In genomic region chr10:93437000-93437945, GRCh38 we compare ENCODE assay signal across 9 cellular contexts. TPM values are rescaled to one million over a fixed set of nuclear protein-coding genes. Genes with fewer than 3 reads are reported as not detected.
DNase-seq lines count a peak whose midpoint lies in the region; ATAC-seq, FAIRE-seq and TF ChIP-seq lines count a peak whose summit lies in the region.
"Had no signal": no experiment of that assay in that cellular context is flagged by ENCODE, and none has a peak within 500 bp of the region (broad histone marks: within the 10 kb centered on the region; RNA-seq: fewer than 3 reads in every experiment).

No MANE protein-coding gene starts in this region.

- peaks cover 49% of the 10 kb centered on the region for H3K36me3 ChIP-seq in MG63
- no peaks in the 10 kb centered on the region for H3K36me3 ChIP-seq in subcutaneous abdominal adipose tissue (ENCODE audit: control insufficient read depth in 5 of 5, insufficient read depth in 5 of 5, low read length in 5 of 5)

- H3K9me3 ChIP-seq in A549 (no peaks in the 10 kb centered on the region), MG63 (no peaks in the 10 kb centered on the region), subcutaneous abdominal adipose tissue (ENCODE audit: control insufficient read depth in 5 of 5, low read length in 5 of 5) (no peaks in the 10 kb centered on the region)

- 12% methylated on average over 17 of the region's 18 CpGs for WGBS in A549 (ENCODE audit: missing lambda C conversion rate)

- H3K36me3 Mint-ChIP-seq in chondrocyte (ENCODE audit: low read depth): peaks cover 8% of the 10 kb centered on the region
- peaks cover 2% of the 10 kb centered on the region for H3K36me3 Mint-ChIP-seq in activated T-cell treated with anti-CD3 and anti-CD28 coated beads, Interleukin-2, amount 50 U/mL, for 24 hours (ENCODE audit: low read depth)
- H3K36me3 Mint-ChIP-seq: CD4-positive, CD25-positive, alpha-beta regulatory T cell had no signal

- TF ChIP-seq POLR2A in A549 (IDR thresholded peaks at IDR 0.05; ENCODE audit: low read length): no peak

- peak in 1 of 2 experiments; percentile 52; a peak in 2 of 5 replicates for TF ChIP-seq EP300 in A549 (IDR thresholded peaks at IDR 0.05)

- H3K9ac ChIP-seq in subcutaneous abdominal adipose tissue (ENCODE audit: low read length in 5 of 5): peak overlapping the region; percentile 70 to 95 (median 72)

- ATAC-seq in A549: peak; percentile 93 to 94
- no peak for ATAC-seq in GM21825 (IDR thresholded peaks at IDR 0.05; ENCODE audit: unreplicated experiment)
- ATAC-seq in GM21786 (IDR thresholded peaks at IDR 0.05; ENCODE audit: unreplicated experiment): no peak

- peak overlapping the region; percentile 100 for H3K27ac Mint-ChIP-seq in chondrocyte (ENCODE audit: unreplicated experiment)
- no peak overlapping the region for H3K27ac Mint-ChIP-seq in activated T-cell treated with anti-CD3 and anti-CD28 coated beads, Interleukin-2, amount 50 U/mL, for 24 hours

- peaks cover 90% of the 10 kb centered on the region for H3K4me1 Mint-ChIP-seq in chondrocyte (ENCODE audit: low read depth)
- H3K4me1 Mint-ChIP-seq in activated T-cell treated with anti-CD3 and anti-CD28 coated beads, Interleukin-2, amount 50 U/mL, for 24 hours (ENCODE audit: low read depth): no peaks in the 10 kb centered on the region
- H3K4me1 Mint-ChIP-seq: CD4-positive, CD25-positive, alpha-beta regulatory T cell had no signal

- no peaks in the 10 kb centered on the region for H3K9me3 Mint-ChIP-seq in chondrocyte (ENCODE audit: low read depth)
- no peaks in the 10 kb centered on the region for H3K9me3 Mint-ChIP-seq in activated T-cell treated with anti-CD3 and anti-CD28 coated beads, Interleukin-2, amount 50 U/mL, for 24 hours
- H3K9me3 Mint-ChIP-seq: CD4-positive, CD25-positive, alpha-beta regulatory T cell had no signal

- H3K4me1 ChIP-seq in A549 (peaks cover 93% of the 10 kb centered on the region), subcutaneous abdominal adipose tissue (ENCODE audit: control insufficient read depth in 5 of 5, insufficient read depth in 5 of 5, low read length in 5 of 5) (peaks cover 18 to 78% (median 54%) of the 10 kb centered on the region in 5 donors)

- DNase-seq in A549 (ENCODE audit: low read depth in 1 of 2, low spot score in 1 of 2) (peak; percentile 89 to 96), MG63 (peak; percentile 94), chondrocyte (ENCODE audit: low spot score) (no peak), kidney tubule cell (ENCODE audit: low spot score) (peak; percentile 99)
- no peak for DNase-seq in activated T-cell treated with anti-CD3 and anti-CD28 coated beads, Interleukin-2, amount 50 U/mL, for 24 hours
- DNase-seq: CD4-positive, CD25-positive, alpha-beta regulatory T cell had no signal

- H3K27ac ChIP-seq in A549: peak overlapping the region; percentile 97 to 98
- H3K27ac ChIP-seq in subcutaneous abdominal adipose tissue (ENCODE audit: low read depth, low read length): peak overlapping the region; percentile 96

- peak overlapping the region; percentile 60 for H3K4me3 Mint-ChIP-seq in chondrocyte (ENCODE audit: unreplicated experiment)
- H3K4me3 Mint-ChIP-seq in activated T-cell treated with anti-CD3 and anti-CD28 coated beads, Interleukin-2, amount 50 U/mL, for 24 hours: no peak overlapping the region
- H3K4me3 Mint-ChIP-seq: CD4-positive, CD25-positive, alpha-beta regulatory T cell had no signal

- peak; percentile 51 for FAIRE-seq in A549 (lab: Jason Lieb, UNC)

- peak in 1 of 2 experiments; percentile 22; a peak in 3 of 5 replicates for TF ChIP-seq RAD21 in A549 (conservative IDR thresholded peaks at IDR 0.05 in 1 of 2, IDR thresholded peaks at IDR 0.05 in 1 of 2)

- CTCF ChIA-PET in A549 (lab: Yijun Ruan, JAX): interaction anchor here (0.7 to 12.3 kb wide), 16 partner anchors 8 to 244 kb away, joined by 3 to 83 read pairs (median 4); partner anchors contain the start of gene MYOF

- peak overlapping the region; percentile 83 for H3K4me2 ChIP-seq in A549

- no peak for TF ChIP-seq CTCF in A549 (IDR thresholded peaks at IDR 0.05)
- TF ChIP-seq CTCF in chondrocyte (IDR thresholded peaks at IDR 0.05): peak; percentile 22

- H3K4me3 ChIP-seq in A549 (peak overlapping the region; percentile 13; the same call in 2 of the 3 replicates), MG63 (peak overlapping the region; percentile 5; the same call in 1 of the 2 replicates), subcutaneous abdominal adipose tissue (ENCODE audit: low read depth in 1 of 5, low read length in 5 of 5) (peak overlapping the region; percentile 14 to 49 (median 40))

- no peaks in the 10 kb centered on the region for H3K27me3 Mint-ChIP-seq in chondrocyte (ENCODE audit: low read depth)
- no peaks in the 10 kb centered on the region for H3K27me3 Mint-ChIP-seq in activated T-cell treated with anti-CD3 and anti-CD28 coated beads, Interleukin-2, amount 50 U/mL, for 24 hours

- POLR2A ChIA-PET in A549 (lab: Yijun Ruan, JAX): interaction anchor here (0.6 to 3.2 kb wide), 14 partner anchors 9 to 965 kb away, joined by 3 to 36 read pairs (median 9); partner anchors contain the start of gene MYOF

- H3K27me3 ChIP-seq in MG63: no peaks in the 10 kb centered on the region
- H3K27me3 ChIP-seq in subcutaneous abdominal adipose tissue (ENCODE audit: control insufficient read depth in 5 of 5, insufficient read depth in 4 of 5, low read length in 5 of 5): no peaks in the 10 kb centered on the region

TF ChIP-seq in A549, 52 proteins besides CTCF, POLR2A, EP300 and RAD21 (continues in another document):
- peak; percentile 55 for TF ChIP-seq MAFK (IDR thresholded peaks at IDR 0.05; ENCODE audit: partially characterized antibody)
- TF ChIP-seq SREBF2 (IDR thresholded peaks at IDR 0.05): no peak
- TF ChIP-seq FOSB (CRISPR knock-in tag; IDR thresholded peaks at IDR 0.05): no peak
- peak; percentile 67; the same call in 1 of the 2 replicates for TF ChIP-seq HOXB5 (CRISPR knock-in tag; IDR thresholded peaks at IDR 0.05)
- TF ChIP-seq MAZ (IDR thresholded peaks at IDR 0.05; ENCODE audit: borderline replicate concordance, low read depth, low read length): no peak
- TF ChIP-seq BHLHE40 (IDR thresholded peaks at IDR 0.05; ENCODE audit: low read depth, low read length): peak; percentile 57
- no peak for TF ChIP-seq RCOR1 (IDR thresholded peaks at IDR 0.05; ENCODE audit: low read depth, low read length)
- TF ChIP-seq ZNF302 (CRISPR knock-in tag; IDR thresholded peaks at IDR 0.05): peak; percentile 71; the same call in 1 of the 2 replicates
- TF ChIP-seq ZSCAN20 (CRISPR knock-in tag; IDR thresholded peaks at IDR 0.05): peak; percentile 21
- peak; percentile 78 to 93; a peak in 3 of 5 replicates for TF ChIP-seq JUN (IDR thresholded peaks at IDR 0.05)
- peak; percentile 79 for TF ChIP-seq USF2 (IDR thresholded peaks at IDR 0.05)
- peak; percentile 90 for TF ChIP-seq TP53 (CRISPR knock-in tag; IDR thresholded peaks at IDR 0.05)
- TF ChIP-seq CEBPB (IDR thresholded peaks at IDR 0.05): peak; percentile 88 to 93
- TF ChIP-seq MYC (IDR thresholded peaks at IDR 0.05; ENCODE audit: borderline replicate concordance, low read length): no peak
- no peak for TF ChIP-seq PHF8 (IDR thresholded peaks at IDR 0.05; ENCODE audit: borderline replicate concordance, low read depth)
- peak; percentile 8; the same call in 1 of the 3 replicates for TF ChIP-seq SMC3 (IDR thresholded peaks at IDR 0.05)

RNA-seq across cellular contexts. Expression of gene MYOF, which starts 44.9 kb away (rescaled TPM):
- polyA plus RNA-seq in A549 (2011; rRNA removed) (229 and 265 TPM in 2 replicates), A549 (2017; fragmentation: RNase III; extraction: RNeasy Plus Mini Kit Qiagen cat#74134 plus additional on column Dnase treatment) (190 to 217 TPM (median 191 TPM) in 3 replicates)
- 117 TPM in 2 replicates for polyA plus RNA-seq in A549 (2012; cell fraction: cytosol; rRNA removed)
- polyA plus RNA-seq in A549 (2012; cell fraction: nucleus; rRNA removed): 127 and 200 TPM in 2 replicates
- 195 and 221 TPM in 2 replicates for polyA minus RNA-seq in A549 (2011; rRNA and poly(A)+ RNA removed)
- 69.3 and 75.6 TPM in 2 replicates for total RNA-seq in MG63 (2014; rRNA removed; shearing (Covaris generic); ENCODE audit: low replicate concordance)
- 291 to 526 TPM (median 524 TPM) in 3 replicates for total RNA-seq in chondrocyte

RNA-seq across cellular contexts. Expression of gene CEP55, which starts 59.1 kb away (rescaled TPM):
- 63.5 and 87.0 TPM in 2 replicates for polyA plus RNA-seq in A549 (2011; rRNA removed)
- polyA plus RNA-seq in A549 (2012; cell fraction: cytosol; rRNA removed): 24.7 and 26.7 TPM in 2 replicates
- 12.1 and 18.0 TPM in 2 replicates for polyA plus RNA-seq in A549 (2012; cell fraction: nucleus; rRNA removed)
- polyA plus RNA-seq in A549 (2017; fragmentation: RNase III; extraction: RNeasy Plus Mini Kit Qiagen cat#74134 plus additional on column Dnase treatment): 51.2 to 57.9 TPM (median 52.4 TPM) in 3 replicates
- 12.0 and 13.0 TPM in 2 replicates for polyA minus RNA-seq in A549 (2011; rRNA and poly(A)+ RNA removed)
- 74.7 and 98.6 TPM in 2 replicates for total RNA-seq in MG63 (2014; rRNA removed; shearing (Covaris generic); ENCODE audit: low replicate concordance)
- total RNA-seq in chondrocyte: 7.5 to 9.3 TPM (median 8.4 TPM) in 3 replicates

Comparison
In these comparisons a context has a peak if more than half of its experiments do, and no peak if none do; other contexts are left out.
1. ATAC-seq: peak in A549 (2 of 2); none in GM21825 (single experiment) and GM21786 (single experiment).
2. DNase-seq: peak in A549 (2 of 2), MG63 (single experiment) and kidney tubule cell (single experiment); none in chondrocyte (single experiment) and activated T-cell treated with anti-CD3 and anti-CD28 coated beads, Interleukin-2, amount 50 U/mL, for 24 hours (single experiment).
3. Peak in every context shown above with its lines, with median percentiles within 50 percentile points of each other: H3K4me3 ChIP-seq.